Comparison of ENCODE assay signal across 8 cellular contexts in genomic region chr17:27756467-27757371, GRCh38. TPM values are rescaled to one million over a fixed set of nuclear protein-coding genes. Genes with fewer than 3 reads are reported as not detected.
A peak's percentile ranks its signal among the peaks of the same experiment; 100 is the strongest.
DNase-seq lines count a peak whose midpoint lies in the region; ATAC-seq and TF ChIP-seq lines count a peak whose summit lies in the region.

No MANE protein-coding gene starts in this region.

- no peaks in the 10 kb centered on the region for H3K9me3 Mint-ChIP-seq in activated naive CD4-positive, alpha-beta T cell treated with anti-CD3 and anti-CD28 coated beads, Interleukin-2, amount 50 U/mL, for 72 hours

- no peaks in the 10 kb centered on the region for H3K9me3 ChIP-seq in hepatocyte (ENCODE audit: low read depth)

- no peaks in the 10 kb centered on the region for H3K36me3 Mint-ChIP-seq in activated naive CD4-positive, alpha-beta T cell treated with anti-CD3 and anti-CD28 coated beads, Interleukin-2, amount 50 U/mL, for 72 hours

- no peaks in the 10 kb centered on the region for H3K4me1 ChIP-seq in hepatocyte (ENCODE audit: insufficient read depth)

- no peak overlapping the region for H2AFZ ChIP-seq in hepatocyte

- DNase-seq in AG09319 (ENCODE audit: extremely low read depth, low read depth) (peak; percentile 7), RPMI8226 (peak; percentile 55), hepatocyte (ENCODE audit: low spot score) (peak; percentile 69)
- peak; percentile 58 to 72 for DNase-seq in activated naive CD4-positive, alpha-beta T cell treated with anti-CD3 and anti-CD28 coated beads, Interleukin-2, amount 50 U/mL, for 72 hours (ENCODE audit: low spot score in 2 of 2)
- peak; percentile 32 to 58 (median 45) for DNase-seq in stimulated activated CD4-positive, alpha-beta T cell treated with anti-CD3 and anti-CD28 coated beads, Interleukin-12 subunit alpha, Interleukin-12 subunit beta, amount 100 ng/mL, for 48 hours (ENCODE audit: low read depth in 2 of 3, low spot score in 1 of 3)

- 73% methylated on average over 17 of the region's 17 CpGs for WGBS in hepatocyte (ENCODE audit: low lambda C conversion rate, missing lambda C conversion rate)

- no peaks in the 10 kb centered on the region for H4K20me1 ChIP-seq in hepatocyte (ENCODE audit: insufficient read depth, poor library complexity, severe bottlenecking)

- no peaks in the 10 kb centered on the region for H3K79me2 ChIP-seq in hepatocyte

- no peaks in the 10 kb centered on the region for H3K9me2 ChIP-seq in hepatocyte (replicated peaks; ENCODE audit: insufficient read depth)

- peak in 1 of 2 donors; percentile 28 for ATAC-seq in activated naive CD4-positive, alpha-beta T cell treated with anti-CD3 and anti-CD28 coated beads, Interleukin-2, amount 50 U/mL, for 72 hours
- no peak for ATAC-seq in GM21528 (IDR thresholded peaks at IDR 0.05; ENCODE audit: low FRiP score, unreplicated experiment)
- ATAC-seq in GM21390 (IDR thresholded peaks at IDR 0.05; ENCODE audit: unreplicated experiment) = no peak

- no peaks in the 10 kb centered on the region for H3K27me3 ChIP-seq in hepatocyte

- H3K4me2 ChIP-seq in hepatocyte = no peak overlapping the region

- H3K4me3 ChIP-seq in hepatocyte = no peak overlapping the region

- no peak overlapping the region for H3K27ac ChIP-seq in hepatocyte

- H3K27ac Mint-ChIP-seq in activated naive CD4-positive, alpha-beta T cell treated with anti-CD3 and anti-CD28 coated beads, Interleukin-2, amount 50 U/mL, for 72 hours = no peak overlapping the region

- H3K36me3 ChIP-seq in hepatocyte (replicated peaks; ENCODE audit: insufficient read depth, low read depth) = no peaks in the 10 kb centered on the region

- TF ChIP-seq CTCF in AG09319 (IDR thresholded peaks at IDR 0.05; ENCODE audit: low read depth, low read length) (peak; percentile 77), GM12874 (IDR thresholded peaks at IDR 0.05; ENCODE audit: insufficient read depth, low read depth, low read length) (peak; percentile 81), hepatocyte (IDR thresholded peaks at IDR 0.05; ENCODE audit: poor library complexity) (peak; percentile 83)

RNA-seq across cellular contexts. Expression of gene NOS2, which starts 43.6 kb away (rescaled TPM):
- not detected for total RNA-seq in activated naive CD4-positive, alpha-beta T cell treated with anti-CD3 and anti-CD28 coated beads, Interleukin-2, amount 50 U/mL, for 72 hours
- total RNA-seq in hepatocyte = 6.7 TPM in 2 replicates
- 2.5 and 7.9 TPM in 2 replicates for polyA plus RNA-seq in hepatocyte

Comparison
In these comparisons a context has a peak if more than half of its experiments do, and no peak if none do; other contexts are left out.
1. DNase-seq: peak in every context shown above with its lines; median percentile 69 in hepatocyte; 65 in activated naive CD4-positive, alpha-beta T cell treated with anti-CD3 and anti-CD28 coated beads, Interleukin-2, amount 50 U/mL, for 72 hours; 55 in RPMI8226; 45 in stimulated activated CD4-positive, alpha-beta T cell treated with anti-CD3 and anti-CD28 coated beads, Interleukin-12 subunit alpha, Interleukin-12 subunit beta, amount 100 ng/mL, for 48 hours; 7 in AG09319.